34 cellular contexts compared by ENCODE assay signal in genomic region chr13:46682015-46682414, GRCh38.
"Had no signal": no experiment of that assay in that cellular context is flagged by ENCODE, and none has a peak within 500 bp of the region (broad histone marks: within the 10 kb centered on the region; RNA-seq: fewer than 3 reads in every experiment).

No MANE protein-coding gene starts in this region.

- H3K9me3 ChIP-seq: adrenal gland, body of pancreas, esophagus muscularis mucosa, gastroesophageal sphincter, heart right ventricle had no signal

- H3K4me3 ChIP-seq: adrenal gland, body of pancreas, esophagus muscularis mucosa, gastroesophageal sphincter, heart right ventricle had no signal

- ATAC-seq: activated CD4-positive, CD25-positive, alpha-beta regulatory T cell treated with anti-CD3 and anti-CD28 coated beads, Interleukin-2, amount 50 U/mL, for 24 hours; activated CD8-positive, alpha-beta T cell treated with anti-CD3 and anti-CD28 coated beads for 36 hours; activated naive CD8-positive, alpha-beta T cell treated with anti-CD3 and anti-CD28 coated beads, Interleukin-2, amount 50 U/mL, for 24 hours; body of pancreas; effector memory CD8-positive, alpha-beta T cell; foreskin keratinocyte; gastroesophageal sphincter; heart right ventricle; T-helper 17 cell had no signal

- H3K27ac ChIP-seq: adrenal gland, body of pancreas, esophagus muscularis mucosa, foreskin keratinocyte, heart right ventricle, WERI-Rb-1 had no signal

- H3K4me3 Mint-ChIP-seq: activated B cell treated with CpG ODN at 0.5 μM for 24 hours; activated CD8-positive, alpha-beta T cell treated with anti-CD3 and anti-CD28 coated beads for 36 hours; activated naive CD4-positive, alpha-beta T cell treated with anti-CD3 and anti-CD28 coated beads for 36 hours; activated naive CD4-positive, alpha-beta T cell treated with anti-CD3 and anti-CD28 coated beads, Interleukin-2, amount 50 U/mL, for 24 hours; activated naive CD8-positive, alpha-beta T cell treated with anti-CD3 and anti-CD28 coated beads for 36 hours; activated naive CD8-positive, alpha-beta T cell treated with anti-CD3 and anti-CD28 coated beads, Interleukin-2, amount 50 U/mL, for 24 hours; activated T-helper 1 cell treated with anti-CD3 and anti-CD28 coated beads, Interleukin-12 subunit alpha, Interleukin-12 subunit beta, Interleukin-2, Interleukin-4 antibody, amounts not matched to agents 30 ng/mL and 10 ng/mL and 1 ng/mL, durations not matched to agents 14 hours and 24 hours and 36 hours; effector memory CD8-positive, alpha-beta T cell; T-helper 17 cell; T-helper 2 cell treated with Interferon-gamma antibody and Interleukin-4, amounts not matched to agents 5 μg/mL and 100 μg/mL, for 36 hours had no signal

- DNase-seq: activated B cell treated with CpG ODN at 0.5 μM for 24 hours; activated CD4-positive, alpha-beta T cell treated with anti-CD3 and anti-CD28 coated beads for 48 hours; activated CD4-positive, alpha-beta T cell treated with anti-CD3 and anti-CD28 coated beads, Interleukin-2, amount 50 U/mL, for 1 hour; activated CD4-positive, alpha-beta T cell treated with anti-CD3 and anti-CD28 coated beads, Interleukin-2, amount 50 U/mL, for 48 hours; activated CD8-positive, alpha-beta memory T cell treated with anti-CD3 and anti-CD28 coated beads for 24 hours; activated CD8-positive, alpha-beta T cell treated with anti-CD3 and anti-CD28 coated beads for 36 hours; activated effector memory CD4-positive, alpha-beta T cell treated with anti-CD3 and anti-CD28 coated beads, Interleukin-2, amount 50 U/mL, for 16 hours; activated naive CD4-positive, alpha-beta T cell treated with anti-CD3 and anti-CD28 coated beads for 36 hours; activated naive CD8-positive, alpha-beta T cell treated with anti-CD3 and anti-CD28 coated beads for 36 hours; activated naive CD8-positive, alpha-beta T cell treated with anti-CD3 and anti-CD28 coated beads, Interleukin-2, amount 50 U/mL, for 24 hours; activated T-cell treated with anti-CD3 and anti-CD28 coated beads, Interleukin-2, amount 50 U/mL, for 1 hour; activated T-cell treated with anti-CD3 and anti-CD28 coated beads, Interleukin-2, amount 50 U/mL, for 48 hours; adrenal gland; amygdala; aorta; body of pancreas; caudate nucleus; cortex of kidney; dermis blood vessel endothelial cell; effector CD4-positive, alpha-beta T cell; effector memory CD8-positive, alpha-beta T cell; erythroblast; foreskin keratinocyte; heart right ventricle; T-helper 17 cell; T1000; WERI-Rb-1 had no signal

- H3K27me3 ChIP-seq: adrenal gland, body of pancreas, esophagus muscularis mucosa, foreskin keratinocyte, gastroesophageal sphincter, heart right ventricle had no signal

- H3K27ac Mint-ChIP-seq: activated B cell treated with CpG ODN at 0.5 μM for 24 hours; activated CD8-positive, alpha-beta T cell treated with anti-CD3 and anti-CD28 coated beads for 36 hours; activated naive CD4-positive, alpha-beta T cell treated with anti-CD3 and anti-CD28 coated beads for 36 hours; activated naive CD4-positive, alpha-beta T cell treated with anti-CD3 and anti-CD28 coated beads, Interleukin-2, amount 50 U/mL, for 24 hours; activated naive CD8-positive, alpha-beta T cell treated with anti-CD3 and anti-CD28 coated beads for 36 hours; activated naive CD8-positive, alpha-beta T cell treated with anti-CD3 and anti-CD28 coated beads, Interleukin-2, amount 50 U/mL, for 24 hours; activated T-helper 1 cell treated with anti-CD3 and anti-CD28 coated beads, Interleukin-12 subunit alpha, Interleukin-12 subunit beta, Interleukin-2, Interleukin-4 antibody, amounts not matched to agents 30 ng/mL and 10 ng/mL and 1 ng/mL, durations not matched to agents 14 hours and 24 hours and 36 hours; activated T-helper 2 cell treated with anti-CD3 and anti-CD28 coated beads, Interferon-gamma antibody, Interleukin-2, Interleukin-4, amounts not matched to agents 10 μg/mL and 5 μg/mL and 100 μg/mL, durations not matched to agents 14 hours and 24 hours and 36 hours; effector memory CD8-positive, alpha-beta T cell; T-helper 17 cell; T-helper 2 cell treated with Interferon-gamma antibody and Interleukin-4, amounts not matched to agents 5 μg/mL and 100 μg/mL, for 36 hours had no signal

- H3K9me3 Mint-ChIP-seq: activated B cell treated with CpG ODN at 0.5 μM for 24 hours; activated CD8-positive, alpha-beta T cell treated with anti-CD3 and anti-CD28 coated beads for 36 hours; activated naive CD4-positive, alpha-beta T cell treated with anti-CD3 and anti-CD28 coated beads for 36 hours; activated naive CD4-positive, alpha-beta T cell treated with anti-CD3 and anti-CD28 coated beads, Interleukin-2, amount 50 U/mL, for 24 hours; activated naive CD8-positive, alpha-beta T cell treated with anti-CD3 and anti-CD28 coated beads for 36 hours; activated naive CD8-positive, alpha-beta T cell treated with anti-CD3 and anti-CD28 coated beads, Interleukin-2, amount 50 U/mL, for 24 hours; activated T-helper 1 cell treated with anti-CD3 and anti-CD28 coated beads, Interleukin-12 subunit alpha, Interleukin-12 subunit beta, Interleukin-2, Interleukin-4 antibody, amounts not matched to agents 30 ng/mL and 10 ng/mL and 1 ng/mL, durations not matched to agents 14 hours and 24 hours and 36 hours; activated T-helper 2 cell treated with anti-CD3 and anti-CD28 coated beads, Interferon-gamma antibody, Interleukin-2, Interleukin-4, amounts not matched to agents 10 μg/mL and 5 μg/mL and 100 μg/mL, durations not matched to agents 14 hours and 24 hours and 36 hours; effector memory CD8-positive, alpha-beta T cell; T-helper 2 cell treated with Interferon-gamma antibody and Interleukin-4, amounts not matched to agents 5 μg/mL and 100 μg/mL, for 36 hours had no signal

- H3K36me3 ChIP-seq: adrenal gland, esophagus muscularis mucosa had no signal

- H3K27me3 Mint-ChIP-seq: activated B cell treated with CpG ODN at 0.5 μM for 24 hours; activated CD8-positive, alpha-beta T cell treated with anti-CD3 and anti-CD28 coated beads for 36 hours; activated naive CD4-positive, alpha-beta T cell treated with anti-CD3 and anti-CD28 coated beads, Interleukin-2, amount 50 U/mL, for 24 hours; activated naive CD8-positive, alpha-beta T cell treated with anti-CD3 and anti-CD28 coated beads for 36 hours; activated naive CD8-positive, alpha-beta T cell treated with anti-CD3 and anti-CD28 coated beads, Interleukin-2, amount 50 U/mL, for 24 hours; effector memory CD8-positive, alpha-beta T cell; T-helper 17 cell had no signal
